In the genomic region with DNA sequence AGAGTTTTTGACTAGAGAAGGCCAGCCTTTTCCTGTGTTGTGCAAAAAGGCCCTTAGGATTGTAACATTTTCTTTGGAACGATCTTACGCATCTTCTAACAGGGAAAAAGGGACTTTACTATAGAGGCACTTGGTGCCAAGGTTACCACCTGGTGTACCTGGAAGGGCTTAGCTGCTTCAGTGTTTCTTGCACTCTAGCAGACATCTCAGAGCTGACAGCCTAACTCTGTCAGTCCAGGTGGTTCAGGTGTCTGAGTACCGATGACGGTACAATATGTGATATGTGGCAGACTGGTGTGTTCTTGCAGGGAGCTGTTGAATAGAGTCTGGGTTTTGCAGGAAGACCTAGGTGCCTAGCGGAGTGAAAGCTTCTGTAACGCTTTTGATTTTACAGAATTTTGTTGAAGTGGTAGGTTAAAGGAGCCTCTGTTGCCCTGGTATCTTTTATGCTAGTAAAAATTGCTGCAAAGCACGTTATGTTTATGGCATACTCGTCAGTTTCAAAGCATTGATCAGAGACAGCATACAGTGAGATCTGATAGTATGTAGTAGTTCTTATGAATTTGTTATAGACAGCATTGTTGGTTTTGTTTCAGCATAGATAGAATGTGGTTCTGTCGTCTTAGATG, we compare ENCODE assay signal across 8 cellular contexts. TPM values are rescaled to one million over a fixed set of nuclear protein-coding genes. Genes with fewer than 3 reads are reported as not detected.
DNase-seq lines count a peak whose midpoint lies in the region; ATAC-seq, FAIRE-seq and TF ChIP-seq lines count a peak whose summit lies in the region.

No MANE protein-coding gene starts in this region.

- peaks cover 8% of the 10 kb centered on the region for H3K27me3 Mint-ChIP-seq in T-helper 17 cell

- peak; percentile 58 for FAIRE-seq in H54 (lab: Jason Lieb, UNC)

- no CpG with 5 or more reads among the region's 9 CpGs for WGBS in neuronal stem cell (ENCODE audit: extremely low coverage in 2 of 2, insufficient read length in 2 of 2, insufficient replicate concordance in 1 of 2), 2 donors

- peaks cover 2% of the 10 kb centered on the region for H3K36me3 Mint-ChIP-seq in T-helper 17 cell (ENCODE audit: low read depth)

- peak overlapping the region; percentile 97 for H3K4me3 Mint-ChIP-seq in T-helper 17 cell

- H3K4me3 ChIP-seq in AG04449 (ENCODE audit: low read depth, low read length) (peak overlapping the region; percentile 78), neuronal stem cell (ENCODE audit: low read length in 2 of 2) (peak overlapping the region; percentile 84 to 92)

- H3K4ac ChIP-seq in neuronal stem cell (ENCODE audit: low read length) = no peak overlapping the region

- no peak overlapping the region for H2BK12ac ChIP-seq in neuronal stem cell (ENCODE audit: low read length)

- H3K27ac Mint-ChIP-seq in T-helper 17 cell = peak overlapping the region; percentile 47

- CTCF ChIA-PET in AG04449 (lab: Yijun Ruan, JAX) = no interaction called here

- ATAC-seq in T-helper 17 cell = peak; percentile 15

- H3K27me3 ChIP-seq in neuronal stem cell (ENCODE audit: control insufficient read depth in 3 of 3, insufficient read depth in 3 of 3, low read depth in 1 of 3, low read length in 3 of 3) = no peaks in the 10 kb centered on the region

- no peaks in the 10 kb centered on the region for H3K36me3 ChIP-seq in neuronal stem cell (replicated peaks in 1 of 2; ENCODE audit: control insufficient read depth in 2 of 2, insufficient read depth in 2 of 2, low read length in 2 of 2)

- TF ChIP-seq CTCF in AG04449 (IDR thresholded peaks at IDR 0.05; ENCODE audit: insufficient read depth, low read length, missing control alignments) = no peak

- H2BK15ac ChIP-seq in neuronal stem cell (ENCODE audit: low read length) = no peak overlapping the region

- peak overlapping the region; percentile 62 for H3K4me2 ChIP-seq in neuronal stem cell (ENCODE audit: insufficient read depth, low read length, poor library complexity, severe bottlenecking)

- no peak overlapping the region for H2BK5ac ChIP-seq in neuronal stem cell (ENCODE audit: low read length)

- POLR2A ChIA-PET in AG04449 (lab: Yijun Ruan, JAX) = no interaction called here

- no peak overlapping the region for H3K18ac ChIP-seq in neuronal stem cell (ENCODE audit: low read length)

- H2BK120ac ChIP-seq in neuronal stem cell (ENCODE audit: low read depth, low read length) = no peak overlapping the region

- H3K23ac ChIP-seq in neuronal stem cell (ENCODE audit: low read depth, low read length, poor library complexity) = no peak overlapping the region

- H3K27ac ChIP-seq in neuronal stem cell (replicated peaks; ENCODE audit: low read length) = no peak overlapping the region

- H3K9me3 ChIP-seq in T-helper 17 cell (ENCODE audit: control insufficient read depth, low read length, poor library complexity, severe bottlenecking) = no peaks in the 10 kb centered on the region
- no peaks in the 10 kb centered on the region for H3K9me3 ChIP-seq in neuronal stem cell (replicated peaks in 1 of 2; ENCODE audit: control insufficient read depth in 2 of 2, insufficient read depth in 1 of 2, low read depth in 1 of 2, low read length in 2 of 2)

- no peak overlapping the region for H4K8ac ChIP-seq in neuronal stem cell (ENCODE audit: low read depth, low read length)

- H3K14ac ChIP-seq in neuronal stem cell (ENCODE audit: low read length) = no peak overlapping the region

- peaks cover 6% of the 10 kb centered on the region for H3K79me1 ChIP-seq in neuronal stem cell (ENCODE audit: low read depth, low read length)

- no peak overlapping the region for H2AK5ac ChIP-seq in neuronal stem cell (ENCODE audit: low read depth, low read length)

- peaks cover 8 to 16% of the 10 kb centered on the region in 2 donors for H3K4me1 ChIP-seq in neuronal stem cell (ENCODE audit: control insufficient read depth in 2 of 2, insufficient read depth in 1 of 2, low read depth in 1 of 2, low read length in 2 of 2)

- H2AFZ ChIP-seq in neuronal stem cell (ENCODE audit: low read length) = peak overlapping the region; percentile 98

- DNase-seq in AG04449 (ENCODE audit: low read depth, low spot score) (no peak), H54 (ENCODE audit: insufficient read length, low spot score) (no peak), T-helper 17 cell (no peak), erythroblast (lab: John Stamatoyannopoulos, UW) (peak; percentile 34 to 52), neuronal stem cell (ENCODE audit: low spot score) (no peak), Ammon's horn (ENCODE audit: low spot score) (no peak), NCI-H774 (lab: John Stamatoyannopoulos, UW) (no peak)
- no peak for DNase-seq in activated CD4-positive, CD25-positive, alpha-beta regulatory T cell (lab: John Stamatoyannopoulos, UW)

- peak overlapping the region; percentile 65 for H3K9ac ChIP-seq in neuronal stem cell (ENCODE audit: low read depth, low read length, poor library complexity)

- no peak for TF ChIP-seq POLR2A in H54 (IDR thresholded peaks at IDR 0.05; ENCODE audit: low read depth, low read length)
- TF ChIP-seq POLR2A in erythroblast (IDR thresholded peaks at IDR 0.05; ENCODE audit: low read length) = no peak

- H3K4me1 Mint-ChIP-seq in T-helper 17 cell = peaks cover 27% of the 10 kb centered on the region

- H4K91ac ChIP-seq in neuronal stem cell (ENCODE audit: low read depth, low read length, poor library complexity) = no peak overlapping the region

RNA-seq across cellular contexts. Expression of gene MAGI3, which starts 1.4 kb away (rescaled TPM):
- 10 to 100 TPM in 1 of 2 donors, 1 to 10 TPM in 1; 8.0 to 11.2 TPM for total RNA-seq in T-helper 17 cell
- 9.2 TPM for polyA plus RNA-seq in neuronal stem cell (2013, experiment 1 of 2)
- 8.8 TPM for polyA plus RNA-seq in neuronal stem cell (2013, experiment 2 of 2)

Comparison
In these comparisons a context has a peak if more than half of its experiments do, and no peak if none do; other contexts are left out.
1. DNase-seq: peak in erythroblast (2 of 2); none in AG04449 (single experiment), H54 (single experiment), T-helper 17 cell (0 of 3), neuronal stem cell (single experiment), Ammon's horn (single experiment), activated CD4-positive, CD25-positive, alpha-beta regulatory T cell (0 of 4) and NCI-H774 (single experiment).